8 cellular contexts compared by ENCODE assay signal in the genomic region with DNA sequence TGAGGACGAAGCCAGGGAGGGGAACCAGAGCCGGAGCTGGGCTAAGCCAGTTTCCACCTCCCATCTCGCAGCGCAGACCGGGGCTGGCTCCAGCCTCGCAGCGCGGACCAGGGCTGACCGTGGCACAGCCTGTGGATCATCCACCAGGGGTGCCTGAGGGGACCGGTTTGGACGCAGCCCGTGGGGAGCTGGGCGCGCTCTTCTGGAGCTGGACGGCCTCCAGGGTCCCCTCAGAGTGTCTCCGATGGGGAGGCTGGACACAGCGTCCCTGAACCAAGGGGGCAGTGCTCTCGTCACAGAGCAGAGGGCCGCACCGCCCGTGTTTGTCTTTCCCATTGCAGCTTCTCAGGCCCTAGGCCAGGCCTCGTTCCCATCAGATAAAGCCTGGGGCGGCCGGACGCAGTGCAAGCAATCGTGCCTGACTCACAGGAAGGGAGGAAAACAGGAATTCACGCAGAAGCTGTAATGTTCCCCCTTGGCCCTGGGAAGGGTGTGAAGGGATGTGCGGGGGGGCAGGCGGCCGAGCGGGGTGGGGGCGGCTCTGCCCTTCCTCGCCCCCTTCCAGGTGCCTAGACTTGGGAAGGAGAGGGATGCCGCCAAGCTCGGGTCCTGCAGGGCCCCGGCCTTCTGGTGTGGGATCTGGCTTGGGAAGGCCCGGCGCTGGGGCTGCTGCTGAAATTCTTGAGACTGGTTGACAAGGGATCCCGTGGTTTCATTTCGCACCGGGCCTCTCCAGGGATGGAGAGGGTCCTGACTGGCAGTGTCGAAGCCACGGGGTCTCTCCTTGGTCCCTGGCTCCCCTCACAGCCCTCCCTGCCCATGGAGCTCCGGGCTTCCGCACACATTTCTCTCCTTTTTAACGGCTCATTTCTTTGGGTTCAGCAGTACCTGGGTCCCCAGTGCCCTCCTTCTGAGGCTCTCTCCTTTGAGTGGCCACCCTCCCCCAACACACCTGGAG.
DNase-seq lines count a peak whose midpoint lies in the region; ATAC-seq, FAIRE-seq and TF ChIP-seq lines count a peak whose summit lies in the region.
"Not testable (repeated sequence)": the region's sequence is repeated elsewhere in the genome, so short reads cannot be mapped to it uniquely, and the experiment has no call there.

No MANE protein-coding gene starts in this region.

- not testable (repeated sequence) for H3K9me3 ChIP-seq in lower lobe of right lung; pancreas; thymus (ENCODE audit: control insufficient read depth)

- H3K4me3 ChIP-seq in astrocyte of the spinal cord (ENCODE audit: low read depth, low read length); lower lobe of right lung; pancreas; thymus (ENCODE audit: low read length): not testable (repeated sequence)

- H3K36me3 ChIP-seq in lower lobe of right lung; pancreas; thymus (ENCODE audit: control insufficient read depth, insufficient read depth): not testable (repeated sequence)

- H3K27me3 ChIP-seq in lower lobe of right lung (ENCODE audit: low read depth); pancreas; thymus (ENCODE audit: control insufficient read depth, insufficient read depth): not testable (repeated sequence)

- ATAC-seq in left cardiac atrium (peak; percentile 86 to 89), lower lobe of right lung (peak; percentile 61 to 87), pancreas (peak; percentile 75 to 85 (median 82))

- 46% methylated on average over 36 to 42 of the region's 46 CpGs for WGBS in pancreas, 2 donors
- 79% methylated on average over 41 of the region's 46 CpGs for WGBS in thymus

- H3K4me1 ChIP-seq in lower lobe of right lung (peaks cover 12% of the 10 kb centered on the region), pancreas (peaks cover 0 to 14% (median 4%) of the 10 kb centered on the region in 3 donors)
- not testable (repeated sequence) for H3K4me1 ChIP-seq in thymus (ENCODE audit: control insufficient read depth, insufficient read depth, low read length)

- FAIRE-seq in endometrium (lab: Jason Lieb, UNC): peak; percentile 77
- not testable (repeated sequence) for FAIRE-seq in pancreas (lab: Jason Lieb, UNC)

- H3K27ac ChIP-seq in lower lobe of right lung (peak overlapping the region; percentile 65), pancreas (peak overlapping the region; percentile 60 to 77 (median 62)), thymus (ENCODE audit: low read depth) (peak overlapping the region; percentile 42)

- intact Hi-C loops in left cardiac atrium (cut with DNase I); lower lobe of right lung (cut with DNase I); pancreas (cut with DNase I): not testable (repeated sequence)

- not testable (repeated sequence) for TF ChIP-seq CTCF in astrocyte of the spinal cord (IDR thresholded peaks at IDR 0.05; ENCODE audit: low read depth, low read length); lower lobe of right lung (IDR thresholded peaks at IDR 0.05); pancreas (IDR thresholded peaks at IDR 0.05)

- DNase-seq in AG08396 (ENCODE audit: low spot score) (peak; percentile 48), NCI-H226 (peak; percentile 19), astrocyte of the spinal cord (ENCODE audit: low read depth, low spot score) (peak; percentile 59), left cardiac atrium (peak; percentile 69), pancreas (peak in 2 of 6 donors; percentile 23 to 40)
- DNase-seq in lower lobe of right lung: not testable (repeated sequence)

- in situ Hi-C loops in astrocyte of the spinal cord (cut with HindIII; ENCODE audit: low sequenced_read_pairs): not testable (repeated sequence)
